2 cellular contexts compared by ENCODE assay signal in the genomic region with DNA sequence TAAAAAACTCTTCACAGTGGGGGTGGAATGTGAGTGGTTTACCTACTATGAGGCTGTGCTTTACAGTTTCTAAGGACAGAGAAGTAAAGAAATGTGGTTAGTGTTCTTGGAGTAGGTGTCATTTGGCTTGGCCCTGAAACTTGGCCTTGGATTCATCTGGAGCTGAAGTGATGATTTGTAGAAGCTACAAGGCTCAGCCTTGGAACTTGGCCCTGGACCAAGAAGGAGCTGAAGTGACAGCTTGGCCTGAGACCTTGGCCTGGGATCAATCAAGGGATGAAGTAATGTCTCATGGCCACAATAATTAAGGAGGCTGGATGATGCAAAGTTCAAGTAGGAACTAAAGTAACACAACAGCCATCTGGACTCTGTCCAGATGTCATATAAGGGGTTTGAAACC. TPM values are rescaled to one million over a fixed set of nuclear protein-coding genes. Genes with fewer than 3 reads are reported as not detected.
"Had no signal": no experiment of that assay in that cellular context is flagged by ENCODE, and none has a peak within 500 bp of the region (broad histone marks: within the 10 kb centered on the region; RNA-seq: fewer than 3 reads in every experiment).

No MANE protein-coding gene starts in this region.

RNA-seq across cellular contexts. Expression of a gene that starts 1.7 kb away (rescaled TPM):
- total RNA-seq: G401, GM12878 had no signal
- polyA plus RNA-seq: GM12878 had no signal
